11 cellular contexts compared by ENCODE assay signal in genomic region chr1:186078245-186078644, GRCh38.
DNase-seq lines count a peak whose midpoint lies in the region; ATAC-seq and TF ChIP-seq lines count a peak whose summit lies in the region.
"Had no signal": no experiment of that assay in that cellular context is flagged by ENCODE, and none has a peak within 500 bp of the region (broad histone marks: within the 10 kb centered on the region; RNA-seq: fewer than 3 reads in every experiment).

No MANE protein-coding gene starts in this region.

- H3K4me3 Mint-ChIP-seq in nephron progenitor cell = no peak overlapping the region
- H3K4me3 Mint-ChIP-seq: activated CD4-positive, alpha-beta memory T cell treated with anti-CD3 and anti-CD28 coated beads, Interleukin-2, amount 10 ng/mL, durations not matched to agents 7 days and 5 days had no signal

- H3K4me3 ChIP-seq in GM06990 (replicated peaks; ENCODE audit: low read depth, low read length) = no peak overlapping the region

- no peaks in the 10 kb centered on the region for H3K36me3 ChIP-seq in GM06990 (ENCODE audit: control insufficient read depth, insufficient read depth, low read length)
- H3K36me3 ChIP-seq: BE2C had no signal

- H3K27me3 Mint-ChIP-seq in nephron progenitor cell (ENCODE audit: low read depth, poor library complexity) = no peaks in the 10 kb centered on the region
- H3K27me3 Mint-ChIP-seq: activated CD4-positive, alpha-beta memory T cell treated with anti-CD3 and anti-CD28 coated beads, Interleukin-2, amount 10 ng/mL, durations not matched to agents 7 days and 5 days had no signal

- no peaks in the 10 kb centered on the region for H3K27me3 ChIP-seq in GM06990 (replicated peaks; ENCODE audit: control insufficient read depth, insufficient read depth, low read length)

- H3K9me3 Mint-ChIP-seq in nephron progenitor cell = no peaks in the 10 kb centered on the region
- H3K9me3 Mint-ChIP-seq: activated CD4-positive, alpha-beta memory T cell treated with anti-CD3 and anti-CD28 coated beads, Interleukin-2, amount 10 ng/mL, durations not matched to agents 7 days and 5 days had no signal

- H3K36me3 Mint-ChIP-seq in nephron progenitor cell (ENCODE audit: low read depth) = peaks cover 30% of the 10 kb centered on the region

- no peak for TF ChIP-seq CTCF in GM06990 (IDR thresholded peaks at IDR 0.05; ENCODE audit: insufficient read depth, low read length, poor library complexity, severe bottlenecking)
- TF ChIP-seq CTCF in nephron progenitor cell (IDR thresholded peaks at IDR 0.05) = no peak

- peaks cover 19% of the 10 kb centered on the region for H3K4me1 Mint-ChIP-seq in nephron progenitor cell

- peak; percentile 95 for ATAC-seq in GM19351 (IDR thresholded peaks at IDR 0.05; ENCODE audit: unreplicated experiment)
- peak; percentile 97 for ATAC-seq in HG02840 (IDR thresholded peaks at IDR 0.05; ENCODE audit: low FRiP score, unreplicated experiment)
- ATAC-seq in HG03575 (IDR thresholded peaks at IDR 0.05; ENCODE audit: extremely low read depth, insufficient number of reproducible peaks, low FRiP score, unreplicated experiment) = peak; percentile 96

- DNase-seq in GM06990 (ENCODE audit: extremely low read depth, insufficient read length) = peak; percentile 49
- no peak for DNase-seq in stimulated activated naive CD4-positive, alpha-beta T cell (lab: John Stamatoyannopoulos, UW)
- DNase-seq in nephron progenitor cell = no peak
- DNase-seq in SIG-M5 (lab: John Stamatoyannopoulos, UW) = no peak
- no peak for DNase-seq in NCI-H2196 (lab: John Stamatoyannopoulos, UW; ENCODE audit: unreplicated experiment)
- DNase-seq: activated CD4-positive, alpha-beta memory T cell treated with anti-CD3 and anti-CD28 coated beads, Interleukin-2, amount 10 ng/mL, durations not matched to agents 7 days and 5 days; BE2C; stimulated activated naive CD4-positive, alpha-beta T cell treated with Interleukin-2 at 50 U/mL for 16 hours had no signal

- H3K27ac Mint-ChIP-seq in nephron progenitor cell = no peak overlapping the region
- H3K27ac Mint-ChIP-seq: activated CD4-positive, alpha-beta memory T cell treated with anti-CD3 and anti-CD28 coated beads, Interleukin-2, amount 10 ng/mL, durations not matched to agents 7 days and 5 days had no signal
